ENCODE assay signal across 1 cellular context in the genomic region with DNA sequence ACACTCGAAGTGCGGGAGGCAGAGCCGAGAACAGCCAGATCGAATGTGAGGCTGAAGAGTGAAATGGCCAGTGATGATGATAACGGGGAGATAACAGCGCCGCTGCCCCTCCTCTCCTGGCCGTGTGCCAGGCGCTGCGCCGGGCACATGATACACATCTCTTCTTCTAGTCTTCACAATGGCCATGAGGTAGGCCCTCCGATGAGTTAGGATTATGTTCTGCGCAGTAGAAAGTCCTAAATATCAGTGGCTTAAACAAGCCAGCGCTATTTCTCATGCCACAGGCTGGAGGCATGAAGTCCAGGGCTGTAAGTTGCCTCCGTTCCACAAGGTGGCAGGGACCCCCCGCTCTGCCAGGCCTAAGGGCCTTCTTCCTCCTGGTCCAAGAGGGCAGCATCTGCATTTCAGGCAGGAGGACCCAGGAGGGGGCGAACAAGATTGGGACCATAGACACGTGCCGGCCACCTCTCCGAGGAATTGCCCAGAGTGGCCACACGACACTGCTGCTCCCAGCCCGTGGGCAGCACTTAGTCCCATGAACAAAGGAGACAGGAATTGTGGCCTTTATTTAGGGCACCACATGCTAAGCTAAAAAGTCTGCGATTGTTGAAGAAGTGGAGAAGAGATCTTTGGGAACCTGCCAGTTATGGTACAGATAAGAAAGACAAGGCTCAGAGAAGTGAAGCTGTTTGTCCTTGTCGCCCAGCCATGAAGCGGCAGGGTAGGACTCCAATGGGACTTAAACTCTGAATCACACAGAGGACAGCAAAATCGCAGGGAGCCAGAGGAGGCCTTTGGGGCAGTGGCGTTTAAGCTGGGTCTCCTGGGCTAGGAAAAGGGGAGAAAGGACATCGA.
TF ChIP-seq lines count a peak whose summit lies in the region.

No MANE protein-coding gene starts in this region.

TF ChIP-seq in WTC11, 78 proteins besides CTCF, POLR2A, EP300 and RAD21 (continued from another document):
- TF ChIP-seq ATF1 (CRISPR knock-in tag; IDR thresholded peaks at IDR 0.05) (no peak), ZNF512 (CRISPR knock-in tag; IDR thresholded peaks at IDR 0.05; ENCODE audit: borderline replicate concordance) (no peak), CBFB (CRISPR knock-in tag; IDR thresholded peaks at IDR 0.05; ENCODE audit: low read depth) (no peak)
